ENCODE assay signal across 1 cellular context in the genomic region with DNA sequence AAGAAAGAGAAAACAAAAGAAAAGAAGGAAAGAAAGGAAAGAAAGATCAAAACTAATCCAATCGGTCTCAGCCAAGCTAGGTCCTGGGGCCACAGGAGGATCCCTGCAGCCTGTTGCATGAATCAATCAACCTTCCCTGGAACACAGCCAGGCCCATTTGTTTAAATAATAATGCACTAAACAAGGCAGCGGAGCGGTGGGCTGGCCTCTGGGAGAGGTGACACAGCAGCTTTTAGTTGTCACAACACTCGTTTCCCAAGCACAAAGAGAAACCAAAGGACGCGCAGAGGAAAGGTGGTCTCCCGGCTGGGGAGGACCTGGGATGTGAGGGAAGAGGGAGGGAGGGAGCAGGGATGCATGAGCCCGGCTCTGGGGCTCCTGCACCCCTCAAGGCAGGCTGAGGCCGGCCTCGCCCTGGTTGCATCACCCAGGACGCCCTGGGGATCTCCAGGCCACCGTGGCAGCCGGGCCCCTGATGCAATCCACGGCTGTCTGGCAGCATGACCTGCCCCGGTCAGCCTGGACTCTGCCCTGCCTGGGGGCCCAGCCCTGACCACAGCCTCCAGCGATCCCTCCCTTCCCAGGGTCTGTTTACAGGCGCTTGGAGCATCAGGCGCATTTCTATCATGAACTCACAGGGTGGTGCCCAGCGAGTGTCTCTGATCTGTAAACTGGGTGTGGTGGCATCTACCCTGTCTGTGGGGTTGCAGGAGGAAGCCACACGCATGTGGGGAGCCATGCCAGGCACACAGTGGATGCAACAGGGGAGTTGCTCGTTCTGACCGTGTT.
TF ChIP-seq lines count a peak whose summit lies in the region.

No MANE protein-coding gene starts in this region.

TF ChIP-seq in K562, 482 proteins besides CTCF, POLR2A, EP300 and RAD21 (continues in another document):
- no peak for TF ChIP-seq SAFB2 (IDR thresholded peaks at IDR 0.05; ENCODE audit: borderline replicate concordance, low read depth, low read length, severe bottlenecking)
- TF ChIP-seq, protein P1, sequence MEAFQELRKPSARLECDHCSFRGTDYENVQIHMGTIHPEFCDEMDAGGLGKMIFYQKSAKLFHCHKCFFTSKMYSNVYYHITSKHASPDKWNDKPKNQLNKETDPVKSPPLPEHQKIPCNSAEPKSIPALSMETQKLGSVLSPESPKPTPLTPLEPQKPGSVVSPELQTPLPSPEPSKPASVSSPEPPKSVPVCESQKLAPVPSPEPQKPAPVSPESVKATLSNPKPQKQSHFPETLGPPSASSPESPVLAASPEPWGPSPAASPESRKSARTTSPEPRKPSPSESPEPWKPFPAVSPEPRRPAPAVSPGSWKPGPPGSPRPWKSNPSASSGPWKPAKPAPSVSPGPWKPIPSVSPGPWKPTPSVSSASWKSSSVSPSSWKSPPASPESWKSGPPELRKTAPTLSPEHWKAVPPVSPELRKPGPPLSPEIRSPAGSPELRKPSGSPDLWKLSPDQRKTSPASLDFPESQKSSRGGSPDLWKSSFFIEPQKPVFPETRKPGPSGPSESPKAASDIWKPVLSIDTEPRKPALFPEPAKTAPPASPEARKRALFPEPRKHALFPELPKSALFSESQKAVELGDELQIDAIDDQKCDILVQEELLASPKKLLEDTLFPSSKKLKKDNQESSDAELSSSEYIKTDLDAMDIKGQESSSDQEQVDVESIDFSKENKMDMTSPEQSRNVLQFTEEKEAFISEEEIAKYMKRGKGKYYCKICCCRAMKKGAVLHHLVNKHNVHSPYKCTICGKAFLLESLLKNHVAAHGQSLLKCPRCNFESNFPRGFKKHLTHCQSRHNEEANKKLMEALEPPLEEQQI (IDR thresholded peaks at IDR 0.05), result no peak
- 0 out of 2 replicates have a peak, but pooled peaks have one; percentile 6 for TF ChIP-seq TEAD2 (tag; IDR thresholded peaks at IDR 0.05)
- TF ChIP-seq, protein P2, sequence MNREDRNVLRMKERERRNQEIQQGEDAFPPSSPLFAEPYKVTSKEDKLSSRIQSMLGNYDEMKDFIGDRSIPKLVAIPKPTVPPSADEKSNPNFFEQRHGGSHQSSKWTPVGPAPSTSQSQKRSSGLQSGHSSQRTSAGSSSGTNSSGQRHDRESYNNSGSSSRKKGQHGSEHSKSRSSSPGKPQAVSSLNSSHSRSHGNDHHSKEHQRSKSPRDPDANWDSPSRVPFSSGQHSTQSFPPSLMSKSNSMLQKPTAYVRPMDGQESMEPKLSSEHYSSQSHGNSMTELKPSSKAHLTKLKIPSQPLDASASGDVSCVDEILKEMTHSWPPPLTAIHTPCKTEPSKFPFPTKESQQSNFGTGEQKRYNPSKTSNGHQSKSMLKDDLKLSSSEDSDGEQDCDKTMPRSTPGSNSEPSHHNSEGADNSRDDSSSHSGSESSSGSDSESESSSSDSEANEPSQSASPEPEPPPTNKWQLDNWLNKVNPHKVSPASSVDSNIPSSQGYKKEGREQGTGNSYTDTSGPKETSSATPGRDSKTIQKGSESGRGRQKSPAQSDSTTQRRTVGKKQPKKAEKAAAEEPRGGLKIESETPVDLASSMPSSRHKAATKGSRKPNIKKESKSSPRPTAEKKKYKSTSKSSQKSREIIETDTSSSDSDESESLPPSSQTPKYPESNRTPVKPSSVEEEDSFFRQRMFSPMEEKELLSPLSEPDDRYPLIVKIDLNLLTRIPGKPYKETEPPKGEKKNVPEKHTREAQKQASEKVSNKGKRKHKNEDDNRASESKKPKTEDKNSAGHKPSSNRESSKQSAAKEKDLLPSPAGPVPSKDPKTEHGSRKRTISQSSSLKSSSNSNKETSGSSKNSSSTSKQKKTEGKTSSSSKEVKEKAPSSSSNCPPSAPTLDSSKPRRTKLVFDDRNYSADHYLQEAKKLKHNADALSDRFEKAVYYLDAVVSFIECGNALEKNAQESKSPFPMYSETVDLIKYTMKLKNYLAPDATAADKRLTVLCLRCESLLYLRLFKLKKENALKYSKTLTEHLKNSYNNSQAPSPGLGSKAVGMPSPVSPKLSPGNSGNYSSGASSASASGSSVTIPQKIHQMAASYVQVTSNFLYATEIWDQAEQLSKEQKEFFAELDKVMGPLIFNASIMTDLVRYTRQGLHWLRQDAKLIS (CRISPR knock-in tag; IDR thresholded peaks at IDR 0.05), result no peak; the same call in 1 of the 2 replicates
- TF ChIP-seq, protein P3, sequence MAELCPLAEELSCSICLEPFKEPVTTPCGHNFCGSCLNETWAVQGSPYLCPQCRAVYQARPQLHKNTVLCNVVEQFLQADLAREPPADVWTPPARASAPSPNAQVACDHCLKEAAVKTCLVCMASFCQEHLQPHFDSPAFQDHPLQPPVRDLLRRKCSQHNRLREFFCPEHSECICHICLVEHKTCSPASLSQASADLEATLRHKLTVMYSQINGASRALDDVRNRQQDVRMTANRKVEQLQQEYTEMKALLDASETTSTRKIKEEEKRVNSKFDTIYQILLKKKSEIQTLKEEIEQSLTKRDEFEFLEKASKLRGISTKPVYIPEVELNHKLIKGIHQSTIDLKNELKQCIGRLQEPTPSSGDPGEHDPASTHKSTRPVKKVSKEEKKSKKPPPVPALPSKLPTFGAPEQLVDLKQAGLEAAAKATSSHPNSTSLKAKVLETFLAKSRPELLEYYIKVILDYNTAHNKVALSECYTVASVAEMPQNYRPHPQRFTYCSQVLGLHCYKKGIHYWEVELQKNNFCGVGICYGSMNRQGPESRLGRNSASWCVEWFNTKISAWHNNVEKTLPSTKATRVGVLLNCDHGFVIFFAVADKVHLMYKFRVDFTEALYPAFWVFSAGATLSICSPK (IDR thresholded peaks at IDR 0.05; ENCODE audit: borderline replicate concordance), result no peak
- TF ChIP-seq ZSCAN29 (IDR thresholded peaks at IDR 0.05), result no peak
- TF ChIP-seq, protein P4, sequence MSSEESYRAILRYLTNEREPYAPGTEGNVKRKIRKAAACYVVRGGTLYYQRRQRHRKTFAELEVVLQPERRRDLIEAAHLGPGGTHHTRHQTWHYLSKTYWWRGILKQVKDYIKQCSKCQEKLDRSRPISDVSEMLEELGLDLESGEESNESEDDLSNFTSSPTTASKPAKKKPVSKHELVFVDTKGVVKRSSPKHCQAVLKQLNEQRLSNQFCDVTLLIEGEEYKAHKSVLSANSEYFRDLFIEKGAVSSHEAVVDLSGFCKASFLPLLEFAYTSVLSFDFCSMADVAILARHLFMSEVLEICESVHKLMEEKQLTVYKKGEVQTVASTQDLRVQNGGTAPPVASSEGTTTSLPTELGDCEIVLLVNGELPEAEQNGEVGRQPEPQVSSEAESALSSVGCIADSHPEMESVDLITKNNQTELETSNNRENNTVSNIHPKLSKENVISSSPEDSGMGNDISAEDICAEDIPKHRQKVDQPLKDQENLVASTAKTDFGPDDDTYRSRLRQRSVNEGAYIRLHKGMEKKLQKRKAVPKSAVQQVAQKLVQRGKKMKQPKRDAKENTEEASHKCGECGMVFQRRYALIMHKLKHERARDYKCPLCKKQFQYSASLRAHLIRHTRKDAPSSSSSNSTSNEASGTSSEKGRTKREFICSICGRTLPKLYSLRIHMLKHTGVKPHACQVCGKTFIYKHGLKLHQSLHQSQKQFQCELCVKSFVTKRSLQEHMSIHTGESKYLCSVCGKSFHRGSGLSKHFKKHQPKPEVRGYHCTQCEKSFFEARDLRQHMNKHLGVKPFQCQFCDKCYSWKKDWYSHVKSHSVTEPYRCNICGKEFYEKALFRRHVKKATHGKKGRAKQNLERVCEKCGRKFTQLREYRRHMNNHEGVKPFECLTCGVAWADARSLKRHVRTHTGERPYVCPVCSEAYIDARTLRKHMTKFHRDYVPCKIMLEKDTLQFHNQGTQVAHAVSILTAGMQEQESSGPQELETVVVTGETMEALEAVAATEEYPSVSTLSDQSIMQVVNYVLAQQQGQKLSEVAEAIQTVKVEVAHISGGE (CRISPR knock-in tag; IDR thresholded peaks at IDR 0.05), result peak in 1 of 3 experiments; percentile 79; a peak in 1 of 6 replicates
- TF ChIP-seq ZNF766 (CRISPR knock-in tag; conservative IDR thresholded peaks at IDR 0.05), result peak; percentile 82
- no peak for TF ChIP-seq TFAM (CRISPR knock-in tag; conservative IDR thresholded peaks at IDR 0.05)
- TF ChIP-seq CREM (IDR thresholded peaks at IDR 0.05; ENCODE audit: low read depth), result no peak
- TF ChIP-seq, protein P5, sequence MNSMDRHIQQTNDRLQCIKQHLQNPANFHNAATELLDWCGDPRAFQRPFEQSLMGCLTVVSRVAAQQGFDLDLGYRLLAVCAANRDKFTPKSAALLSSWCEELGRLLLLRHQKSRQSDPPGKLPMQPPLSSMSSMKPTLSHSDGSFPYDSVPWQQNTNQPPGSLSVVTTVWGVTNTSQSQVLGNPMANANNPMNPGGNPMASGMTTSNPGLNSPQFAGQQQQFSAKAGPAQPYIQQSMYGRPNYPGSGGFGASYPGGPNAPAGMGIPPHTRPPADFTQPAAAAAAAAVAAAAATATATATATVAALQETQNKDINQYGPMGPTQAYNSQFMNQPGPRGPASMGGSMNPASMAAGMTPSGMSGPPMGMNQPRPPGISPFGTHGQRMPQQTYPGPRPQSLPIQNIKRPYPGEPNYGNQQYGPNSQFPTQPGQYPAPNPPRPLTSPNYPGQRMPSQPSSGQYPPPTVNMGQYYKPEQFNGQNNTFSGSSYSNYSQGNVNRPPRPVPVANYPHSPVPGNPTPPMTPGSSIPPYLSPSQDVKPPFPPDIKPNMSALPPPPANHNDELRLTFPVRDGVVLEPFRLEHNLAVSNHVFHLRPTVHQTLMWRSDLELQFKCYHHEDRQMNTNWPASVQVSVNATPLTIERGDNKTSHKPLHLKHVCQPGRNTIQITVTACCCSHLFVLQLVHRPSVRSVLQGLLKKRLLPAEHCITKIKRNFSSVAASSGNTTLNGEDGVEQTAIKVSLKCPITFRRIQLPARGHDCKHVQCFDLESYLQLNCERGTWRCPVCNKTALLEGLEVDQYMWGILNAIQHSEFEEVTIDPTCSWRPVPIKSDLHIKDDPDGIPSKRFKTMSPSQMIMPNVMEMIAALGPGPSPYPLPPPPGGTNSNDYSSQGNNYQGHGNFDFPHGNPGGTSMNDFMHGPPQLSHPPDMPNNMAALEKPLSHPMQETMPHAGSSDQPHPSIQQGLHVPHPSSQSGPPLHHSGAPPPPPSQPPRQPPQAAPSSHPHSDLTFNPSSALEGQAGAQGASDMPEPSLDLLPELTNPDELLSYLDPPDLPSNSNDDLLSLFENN (IDR thresholded peaks at IDR 0.05; ENCODE audit: low read depth in 2 of 2, low read length in 2 of 2), result no peak
- no peak for TF ChIP-seq MTF1 (CRISPR knock-in tag; IDR thresholded peaks at IDR 0.05; ENCODE audit: borderline replicate concordance)
- TF ChIP-seq PCBP2 (IDR thresholded peaks at IDR 0.05; ENCODE audit: low read depth, low read length, poor library complexity, severe bottlenecking), result no peak
- no peak; the same call in none of the 2 replicates for TF ChIP-seq MECOM (CRISPR knock-in tag; IDR thresholded peaks at IDR 0.05)
- no peak for TF ChIP-seq CCAR2 (IDR thresholded peaks at IDR 0.05; ENCODE audit: low read depth, low read length)
- TF ChIP-seq, protein P6, sequence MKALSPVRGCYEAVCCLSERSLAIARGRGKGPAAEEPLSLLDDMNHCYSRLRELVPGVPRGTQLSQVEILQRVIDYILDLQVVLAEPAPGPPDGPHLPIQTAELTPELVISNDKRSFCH (CRISPR knock-in tag; IDR thresholded peaks at IDR 0.05), result no peak
- TF ChIP-seq, protein P6 (tag; IDR thresholded peaks at IDR 0.05), result peak; percentile 76; the same call in 1 of the 2 replicates
- no peak for TF ChIP-seq GTF2A2 (tag; IDR thresholded peaks at IDR 0.05)
- TF ChIP-seq STAT5A (IDR thresholded peaks at IDR 0.05; ENCODE audit: borderline replicate concordance, low read length), result no peak
- TF ChIP-seq, protein P7, sequence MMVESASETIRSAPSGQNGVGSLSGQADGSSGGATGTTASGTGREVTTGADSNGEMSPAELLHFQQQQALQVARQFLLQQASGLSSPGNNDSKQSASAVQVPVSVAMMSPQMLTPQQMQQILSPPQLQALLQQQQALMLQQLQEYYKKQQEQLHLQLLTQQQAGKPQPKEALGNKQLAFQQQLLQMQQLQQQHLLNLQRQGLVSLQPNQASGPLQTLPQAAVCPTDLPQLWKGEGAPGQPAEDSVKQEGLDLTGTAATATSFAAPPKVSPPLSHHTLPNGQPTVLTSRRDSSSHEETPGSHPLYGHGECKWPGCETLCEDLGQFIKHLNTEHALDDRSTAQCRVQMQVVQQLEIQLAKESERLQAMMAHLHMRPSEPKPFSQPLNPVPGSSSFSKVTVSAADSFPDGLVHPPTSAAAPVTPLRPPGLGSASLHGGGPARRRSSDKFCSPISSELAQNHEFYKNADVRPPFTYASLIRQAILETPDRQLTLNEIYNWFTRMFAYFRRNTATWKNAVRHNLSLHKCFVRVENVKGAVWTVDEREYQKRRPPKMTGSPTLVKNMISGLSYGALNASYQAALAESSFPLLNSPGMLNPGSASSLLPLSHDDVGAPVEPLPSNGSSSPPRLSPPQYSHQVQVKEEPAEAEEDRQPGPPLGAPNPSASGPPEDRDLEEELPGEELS (CRISPR knock-in tag; IDR thresholded peaks at IDR 0.05; ENCODE audit: borderline replicate concordance), result no peak
- peak; percentile 82 for TF ChIP-seq BRD9 (IDR thresholded peaks at IDR 0.05; ENCODE audit: low read depth, partially characterized antibody)
- no peak for TF ChIP-seq SRF (CRISPR knock-in tag; IDR thresholded peaks at IDR 0.05)
- TF ChIP-seq ASH1L (IDR thresholded peaks at IDR 0.05; ENCODE audit: borderline replicate concordance, low read depth, partially characterized antibody), result no peak
- TF ChIP-seq TRIM24 (IDR thresholded peaks at IDR 0.05), result peak in 1 of 2 experiments; percentile 7; a peak in 2 of 4 replicates
- TF ChIP-seq, protein P8, sequence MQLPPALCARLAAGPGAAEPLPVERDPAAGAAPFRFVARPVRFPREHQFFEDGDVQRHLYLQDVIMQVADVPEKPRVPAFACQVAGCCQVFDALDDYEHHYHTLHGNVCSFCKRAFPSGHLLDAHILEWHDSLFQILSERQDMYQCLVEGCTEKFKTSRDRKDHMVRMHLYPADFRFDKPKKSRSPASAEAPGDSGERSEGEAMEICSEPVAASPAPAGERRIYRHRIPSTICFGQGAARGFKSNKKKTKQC (CRISPR knock-in tag; IDR thresholded peaks at IDR 0.05), result no peak
- TF ChIP-seq ZNF695 (CRISPR knock-in tag; IDR thresholded peaks at IDR 0.05), result no peak
- no peak for TF ChIP-seq PCBP1 (IDR thresholded peaks at IDR 0.05; ENCODE audit: low read depth, low read length, poor library complexity, severe bottlenecking)
- no peak for TF ChIP-seq ZNF780A (CRISPR knock-in tag; IDR thresholded peaks at IDR 0.05)
- no peak for TF ChIP-seq ZNF431 (CRISPR knock-in tag; IDR thresholded peaks at IDR 0.05)
- no peak for TF ChIP-seq GATA2 (CRISPR knock-in tag; IDR thresholded peaks at IDR 0.05)
- no peak for TF ChIP-seq HEY1 (CRISPR knock-in tag; IDR thresholded peaks at IDR 0.05; ENCODE audit: borderline replicate concordance)
- TF ChIP-seq NR2C2 (CRISPR knock-in tag; IDR thresholded peaks at IDR 0.05), result peak; percentile 49; the same call in 1 of the 2 replicates
- TF ChIP-seq NR2C2 (tag; IDR thresholded peaks at IDR 0.05), result peak; percentile 82
- no peak for TF ChIP-seq ZBTB7A (IDR thresholded peaks at IDR 0.05; ENCODE audit: borderline replicate concordance, control insufficient read depth, low read depth, low read length)
- no peak for TF ChIP-seq COPS2 (conservative IDR thresholded peaks at IDR 0.05)
- peak; percentile 53; the same call in 1 of the 2 replicates for TF ChIP-seq HCFC1 (IDR thresholded peaks at IDR 0.05; ENCODE audit: low read depth, low read length)
- no peak for TF ChIP-seq SPI1 (IDR thresholded peaks at IDR 0.05; ENCODE audit: borderline replicate concordance, low read depth, low read length)
- 0 out of 2 replicates have a peak, but pooled peaks have one; percentile 45 for TF ChIP-seq FOXJ3 (CRISPR knock-in tag; IDR thresholded peaks at IDR 0.05)
